20 cellular contexts compared by ENCODE assay signal in genomic region chr19:46451352-46451751, GRCh38. TPM values are rescaled to one million over a fixed set of nuclear protein-coding genes. Genes with fewer than 3 reads are reported as not detected.
DNase-seq lines count a peak whose midpoint lies in the region; ATAC-seq and TF ChIP-seq lines count a peak whose summit lies in the region.
"Had no signal": no experiment of that assay in that cellular context is flagged by ENCODE, and none has a peak within 500 bp of the region (broad histone marks: within the 10 kb centered on the region; RNA-seq: fewer than 3 reads in every experiment).

No MANE protein-coding gene starts in this region.

- H3K27me3 ChIP-seq in esophagus muscularis mucosa, result no peaks in the 10 kb centered on the region
- H3K27me3 ChIP-seq: Peyer's patch had no signal

- no peak for TF ChIP-seq POLR2A in esophagus muscularis mucosa (IDR thresholded peaks at IDR 0.05; ENCODE audit: low read depth)

- H3K27ac ChIP-seq in esophagus muscularis mucosa (replicated peaks in 1 of 4), result no peak overlapping the region
- H3K27ac ChIP-seq: Peyer's patch had no signal

- H3K27me3 Mint-ChIP-seq in nephron (ENCODE audit: low read depth), result peaks cover 5% of the 10 kb centered on the region
- H3K27me3 Mint-ChIP-seq: type B pancreatic cell had no signal

- H3K27ac Mint-ChIP-seq in nephron, result peak overlapping the region; percentile 80 to 98 (median 91)
- H3K27ac Mint-ChIP-seq: activated T-helper 1 cell treated with anti-CD3 and anti-CD28 coated beads, Interleukin-12 subunit alpha, Interleukin-12 subunit beta, Interleukin-2, Interleukin-4 antibody, amounts not matched to agents 30 ng/mL and 10 ng/mL and 1 ng/mL, durations not matched to agents 14 hours and 24 hours and 36 hours; memory B cell; T-helper 1 cell treated with Interleukin-12 subunit alpha and Interleukin-12 subunit beta and Interleukin-4 antibody, amounts not matched to agents 30 μg/mL and 1 μg/mL, for 36 hours; type B pancreatic cell had no signal

- H3K9me3 ChIP-seq in esophagus muscularis mucosa, result no peaks in the 10 kb centered on the region
- H3K9me3 ChIP-seq: Peyer's patch had no signal

- H3K4me1 Mint-ChIP-seq in nephron, result peaks cover 51% of the 10 kb centered on the region
- H3K4me1 Mint-ChIP-seq: memory B cell, WTC11 had no signal

- peak; percentile 53 for DNase-seq in Ammon's horn (ENCODE audit: low spot score)
- peak; percentile 31 for DNase-seq in NCI-H82 treated with DMSO at 0.1 percent for 48 hours (lab: John Stamatoyannopoulos, UW; ENCODE audit: unreplicated experiment)
- peak; percentile 81 for DNase-seq in epithelial cell of esophagus (ENCODE audit: low read depth)
- no peak for DNase-seq in esophagus muscularis mucosa (ENCODE audit: extremely low spot score)
- DNase-seq in SIG-M5 (lab: John Stamatoyannopoulos, UW), result no peak
- DNase-seq in NCI-H748 (lab: John Stamatoyannopoulos, UW; ENCODE audit: unreplicated experiment), result no peak
- DNase-seq: NCI-H2081, Peyer's patch, small intestine had no signal

- no peak for TF ChIP-seq EP300 in esophagus muscularis mucosa (IDR thresholded peaks at IDR 0.05)

- H3K36me3 Mint-ChIP-seq in nephron (ENCODE audit: low read depth), result peaks cover 4% of the 10 kb centered on the region
- H3K36me3 Mint-ChIP-seq: type B pancreatic cell had no signal

- no peaks in the 10 kb centered on the region for H3K36me3 ChIP-seq in esophagus muscularis mucosa
- H3K36me3 ChIP-seq: Peyer's patch had no signal

- H3K4me3 ChIP-seq in epithelial cell of esophagus (ENCODE audit: low read length) (no peak overlapping the region), esophagus muscularis mucosa (no peak overlapping the region)
- H3K4me3 ChIP-seq: Peyer's patch had no signal

- H3K9me3 Mint-ChIP-seq in nephron, result peaks cover 12% of the 10 kb centered on the region

- TF ChIP-seq CTCF in epithelial cell of esophagus (IDR thresholded peaks at IDR 0.05; ENCODE audit: insufficient read depth, low read depth, low read length, missing control alignments), result no peak
- no peak for TF ChIP-seq CTCF in nephron (IDR thresholded peaks at IDR 0.05; ENCODE audit: unreplicated experiment in 3 of 3)
- TF ChIP-seq CTCF in esophagus muscularis mucosa (IDR thresholded peaks at IDR 0.05), result no peak

- peaks cover 0 to 3% (median 2%) of the 10 kb centered on the region in 4 donors for H3K4me1 ChIP-seq in esophagus muscularis mucosa
- H3K4me1 ChIP-seq: Peyer's patch had no signal

- peak overlapping the region in 1 of 3 experiments; percentile 22 for H3K4me3 Mint-ChIP-seq in nephron
- H3K4me3 Mint-ChIP-seq: activated T-helper 1 cell treated with anti-CD3 and anti-CD28 coated beads, Interleukin-12 subunit alpha, Interleukin-12 subunit beta, Interleukin-2, Interleukin-4 antibody, amounts not matched to agents 30 ng/mL and 10 ng/mL and 1 ng/mL, durations not matched to agents 14 hours and 24 hours and 36 hours; memory B cell; T-helper 1 cell treated with Interleukin-12 subunit alpha and Interleukin-12 subunit beta and Interleukin-4 antibody, amounts not matched to agents 30 μg/mL and 1 μg/mL, for 36 hours; type B pancreatic cell; WTC11 had no signal

- ATAC-seq in HG03175 (IDR thresholded peaks at IDR 0.05; ENCODE audit: unreplicated experiment), result no peak
- ATAC-seq: HCT116, WTC11 had no signal

- intact Hi-C loops in esophagus muscularis mucosa (cut with DNase I), result no loop called here

- WGBS in esophagus muscularis mucosa, result 82% methylated on average over 6 of the region's 6 CpGs

RNA-seq across cellular contexts. Expression of gene PNMA8A, which starts 20.0 kb away (rescaled TPM):
- total RNA-seq in esophagus muscularis mucosa, result 1 to 10 TPM; 1.4 to 5.3 (median 2.5) TPM
- total RNA-seq: A172; activated T-helper 1 cell treated with anti-CD3 and anti-CD28 coated beads, Interleukin-12 subunit alpha, Interleukin-12 subunit beta, Interleukin-2, Interleukin-4 antibody, amounts not matched to agents 30 ng/mL and 10 ng/mL and 1 ng/mL, durations not matched to agents 14 hours and 24 hours and 36 hours had no signal

RNA-seq across cellular contexts. Expression of gene PNMA8C, which starts 22.6 kb away (rescaled TPM):
- total RNA-seq in esophagus muscularis mucosa, result under 1 TPM; 0.13 to 0.42 (median 0.17) TPM
- total RNA-seq: A172; activated T-helper 1 cell treated with anti-CD3 and anti-CD28 coated beads, Interleukin-12 subunit alpha, Interleukin-12 subunit beta, Interleukin-2, Interleukin-4 antibody, amounts not matched to agents 30 ng/mL and 10 ng/mL and 1 ng/mL, durations not matched to agents 14 hours and 24 hours and 36 hours; glomerular endothelial cell; M059J; Peyer's patch had no signal

RNA-seq across cellular contexts. Expression of gene CCDC8, which starts 38.0 kb away (rescaled TPM):
- total RNA-seq in esophagus muscularis mucosa, result 10 to 100 TPM in 1 of 4 donors, 1 to 10 TPM in 3; 4.5 to 11.6 (median 4.9) TPM
- total RNA-seq: A172; activated T-helper 1 cell treated with anti-CD3 and anti-CD28 coated beads, Interleukin-12 subunit alpha, Interleukin-12 subunit beta, Interleukin-2, Interleukin-4 antibody, amounts not matched to agents 30 ng/mL and 10 ng/mL and 1 ng/mL, durations not matched to agents 14 hours and 24 hours and 36 hours; M059J had no signal

RNA-seq across cellular contexts. Expression of gene PNMA8B, which starts 44.3 kb away (rescaled TPM):
- 1 to 10 TPM; 1.5 to 3.3 (median 1.6) TPM for total RNA-seq in esophagus muscularis mucosa
- total RNA-seq: A172; activated T-helper 1 cell treated with anti-CD3 and anti-CD28 coated beads, Interleukin-12 subunit alpha, Interleukin-12 subunit beta, Interleukin-2, Interleukin-4 antibody, amounts not matched to agents 30 ng/mL and 10 ng/mL and 1 ng/mL, durations not matched to agents 14 hours and 24 hours and 36 hours had no signal

Comparison
In these comparisons a context has a peak if more than half of its experiments do, and no peak if none do; other contexts are left out.
1. DNase-seq: peak in Ammon's horn (single experiment), NCI-H82 treated with DMSO at 0.1 percent for 48 hours (single experiment) and epithelial cell of esophagus (single experiment); none in esophagus muscularis mucosa (single experiment), SIG-M5 (single experiment) and NCI-H748 (single experiment).